In genomic region chr17:57957120-57957850, GRCh38 we compare ENCODE assay signal across 1 cellular context.
TF ChIP-seq lines count a peak whose summit lies in the region.

No MANE protein-coding gene starts in this region.

TF ChIP-seq in GM23338, 12 proteins besides CTCF, POLR2A, EP300 and RAD21 (continued from another document):
- TF ChIP-seq, protein P1, sequence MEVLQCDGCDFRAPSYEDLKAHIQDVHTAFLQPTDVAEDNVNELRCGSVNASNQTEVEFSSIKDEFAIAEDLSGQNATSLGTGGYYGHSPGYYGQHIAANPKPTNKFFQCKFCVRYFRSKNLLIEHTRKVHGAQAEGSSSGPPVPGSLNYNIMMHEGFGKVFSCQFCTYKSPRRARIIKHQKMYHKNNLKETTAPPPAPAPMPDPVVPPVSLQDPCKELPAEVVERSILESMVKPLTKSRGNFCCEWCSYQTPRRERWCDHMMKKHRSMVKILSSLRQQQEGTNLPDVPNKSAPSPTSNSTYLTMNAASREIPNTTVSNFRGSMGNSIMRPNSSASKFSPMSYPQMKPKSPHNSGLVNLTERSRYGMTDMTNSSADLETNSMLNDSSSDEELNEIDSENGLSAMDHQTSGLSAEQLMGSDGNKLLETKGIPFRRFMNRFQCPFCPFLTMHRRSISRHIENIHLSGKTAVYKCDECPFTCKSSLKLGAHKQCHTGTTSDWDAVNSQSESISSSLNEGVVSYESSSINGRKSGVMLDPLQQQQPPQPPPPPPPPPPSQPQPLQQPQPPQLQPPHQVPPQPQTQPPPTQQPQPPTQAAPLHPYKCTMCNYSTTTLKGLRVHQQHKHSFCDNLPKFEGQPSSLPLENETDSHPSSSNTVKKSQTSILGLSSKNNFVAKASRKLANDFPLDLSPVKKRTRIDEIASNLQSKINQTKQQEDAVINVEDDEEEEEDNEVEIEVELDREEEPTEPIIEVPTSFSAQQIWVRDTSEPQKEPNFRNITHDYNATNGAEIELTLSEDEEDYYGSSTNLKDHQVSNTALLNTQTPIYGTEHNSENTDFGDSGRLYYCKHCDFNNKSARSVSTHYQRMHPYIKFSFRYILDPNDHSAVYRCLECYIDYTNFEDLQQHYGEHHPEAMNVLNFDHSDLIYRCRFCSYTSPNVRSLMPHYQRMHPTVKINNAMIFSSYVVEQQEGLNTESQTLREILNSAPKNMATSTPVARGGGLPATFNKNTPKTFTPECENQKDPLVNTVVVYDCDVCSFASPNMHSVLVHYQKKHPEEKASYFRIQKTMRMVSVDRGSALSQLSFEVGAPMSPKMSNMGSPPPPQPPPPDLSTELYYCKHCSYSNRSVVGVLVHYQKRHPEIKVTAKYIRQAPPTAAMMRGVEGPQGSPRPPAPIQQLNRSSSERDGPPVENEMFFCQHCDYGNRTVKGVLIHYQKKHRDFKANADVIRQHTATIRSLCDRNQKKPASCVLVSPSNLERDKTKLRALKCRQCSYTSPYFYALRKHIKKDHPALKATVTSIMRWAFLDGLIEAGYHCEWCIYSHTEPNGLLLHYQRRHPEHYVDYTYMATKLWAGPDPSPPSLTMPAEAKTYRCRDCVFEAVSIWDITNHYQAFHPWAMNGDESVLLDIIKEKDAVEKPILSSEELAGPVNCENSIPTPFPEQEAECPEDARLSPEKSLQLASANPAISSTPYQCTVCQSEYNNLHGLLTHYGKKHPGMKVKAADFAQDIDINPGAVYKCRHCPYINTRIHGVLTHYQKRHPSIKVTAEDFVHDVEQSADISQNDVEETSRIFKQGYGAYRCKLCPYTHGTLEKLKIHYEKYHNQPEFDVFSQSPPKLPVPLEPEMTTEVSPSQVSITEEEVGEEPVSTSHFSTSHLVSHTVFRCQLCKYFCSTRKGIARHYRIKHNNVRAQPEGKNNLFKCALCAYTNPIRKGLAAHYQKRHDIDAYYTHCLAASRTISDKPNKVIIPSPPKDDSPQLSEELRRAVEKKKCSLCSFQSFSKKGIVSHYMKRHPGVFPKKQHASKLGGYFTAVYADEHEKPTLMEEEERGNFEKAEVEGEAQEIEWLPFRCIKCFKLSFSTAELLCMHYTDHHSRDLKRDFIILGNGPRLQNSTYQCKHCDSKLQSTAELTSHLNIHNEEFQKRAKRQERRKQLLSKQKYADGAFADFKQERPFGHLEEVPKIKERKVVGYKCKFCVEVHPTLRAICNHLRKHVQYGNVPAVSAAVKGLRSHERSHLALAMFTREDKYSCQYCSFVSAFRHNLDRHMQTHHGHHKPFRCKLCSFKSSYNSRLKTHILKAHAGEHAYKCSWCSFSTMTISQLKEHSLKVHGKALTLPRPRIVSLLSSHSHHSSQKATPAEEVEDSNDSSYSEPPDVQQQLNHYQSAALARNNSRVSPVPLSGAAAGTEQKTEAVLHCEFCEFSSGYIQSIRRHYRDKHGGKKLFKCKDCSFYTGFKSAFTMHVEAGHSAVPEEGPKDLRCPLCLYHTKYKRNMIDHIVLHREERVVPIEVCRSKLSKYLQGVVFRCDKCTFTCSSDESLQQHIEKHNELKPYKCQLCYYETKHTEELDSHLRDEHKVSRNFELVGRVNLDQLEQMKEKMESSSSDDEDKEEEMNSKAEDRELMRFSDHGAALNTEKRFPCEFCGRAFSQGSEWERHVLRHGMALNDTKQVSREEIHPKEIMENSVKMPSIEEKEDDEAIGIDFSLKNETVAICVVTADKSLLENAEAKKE (CRISPR knock-in tag; IDR thresholded peaks at IDR 0.05): no peak
- TF ChIP-seq JUNB (IDR thresholded peaks at IDR 0.05; ENCODE audit: unreplicated experiment) (no peak), NANOG (IDR thresholded peaks at IDR 0.05; ENCODE audit: borderline replicate concordance) (no peak)
